Comparison of ENCODE assay signal across 8 cellular contexts in genomic region chr6:7542065-7542877, GRCh38. TPM values are rescaled to one million over a fixed set of nuclear protein-coding genes. Genes with fewer than 3 reads are reported as not detected.
DNase-seq lines count a peak whose midpoint lies in the region; ATAC-seq and TF ChIP-seq lines count a peak whose summit lies in the region.

No MANE protein-coding gene starts in this region.

- intact Hi-C loops in MCF 10A (cut with micrococcal nuclease): loop anchor here (1.0 to 5.0 kb wide), 5 partner anchors 37 to 230 kb away; partner anchors contain the start of gene SSR1
- intact Hi-C loops in left colon (cut with DNase I, micrococcal nuclease): no loop called here
- intact Hi-C loops in stomach (cut with DNase I; ENCODE audit: low total_unique reads): no loop called here

- no peak for TF ChIP-seq CTCF in MCF 10A (IDR thresholded peaks at IDR 0.05; ENCODE audit: unreplicated experiment)
- no peak for TF ChIP-seq CTCF in stomach (IDR thresholded peaks at IDR 0.05)

- H3K36me3 ChIP-seq in Karpas-422 (ENCODE audit: insufficient read depth, low read length) (no peaks in the 10 kb centered on the region), stomach (no peaks in the 10 kb centered on the region)

- 0 to 2% (median 1%) methylated on average over 36 to 80 of the region's 80 CpGs for WGBS in stomach, 5 donors

- no peak overlapping the region for H3K4me2 ChIP-seq in Karpas-422 (ENCODE audit: low read depth, low read length, poor library complexity, severe bottlenecking)

- peak; percentile 32 for DNase-seq in ELR (ENCODE audit: low read depth)
- DNase-seq in Karpas-422: peak; percentile 7
- DNase-seq in MCF 10A (ENCODE audit: unreplicated experiment): peak; percentile 49
- DNase-seq in left colon: peak in 1 of 2 donors; percentile 58
- DNase-seq in stomach: peak; percentile 49

- no peaks in the 10 kb centered on the region for H3K9me2 ChIP-seq in Karpas-422 (replicated peaks; ENCODE audit: insufficient read depth, low read length)

- H3K4me1 ChIP-seq in Karpas-422 (ENCODE audit: low read length): no peaks in the 10 kb centered on the region
- peaks cover 20 to 55% (median 32%) of the 10 kb centered on the region in 4 donors for H3K4me1 ChIP-seq in stomach

- peaks cover 46% of the 10 kb centered on the region for H3K36me3 Mint-ChIP-seq in MCF 10A (ENCODE audit: insufficient read depth, unreplicated experiment)

- TF ChIP-seq POLR2A in stomach (IDR thresholded peaks at IDR 0.05): no peak

- H3K27me3 ChIP-seq in Karpas-422 (ENCODE audit: low read length) (no peaks in the 10 kb centered on the region), stomach (peaks cover 11 to 79% (median 22%) of the 10 kb centered on the region in 3 donors)

- POLR2A ChIA-PET in MCF 10A (lab: Yijun Ruan, JAX): interaction anchor here (0.6 to 29.8 kb wide), 39 partner anchors 9 to 829 kb away, joined by 3 to 872 read pairs (median 6); partner anchors contain the start of genes CAGE1, RIOK1 and SNRNP48

- H2AFZ ChIP-seq in Karpas-422 (ENCODE audit: low read length): no peak overlapping the region

- no peaks in the 10 kb centered on the region for H3K27me3 Mint-ChIP-seq in MCF 10A (ENCODE audit: insufficient read depth, unreplicated experiment)

- no peak overlapping the region for H3K9ac ChIP-seq in Karpas-422 (ENCODE audit: low read length)

- peak overlapping the region; percentile 98 for H3K4me3 Mint-ChIP-seq in MCF 10A (ENCODE audit: unreplicated experiment)

- H3K4me3 ChIP-seq in Karpas-422 (ENCODE audit: low read length) (no peak overlapping the region), stomach (peak overlapping the region; percentile 59 to 81 (median 61))

- H3K79me2 ChIP-seq in Karpas-422 (ENCODE audit: low read length): no peaks in the 10 kb centered on the region

- no peaks in the 10 kb centered on the region for H4K20me1 ChIP-seq in Karpas-422 (ENCODE audit: insufficient read depth, low read depth, low read length)

- H3K4me1 Mint-ChIP-seq in MCF 10A (ENCODE audit: insufficient read depth, unreplicated experiment): peaks cover 19% of the 10 kb centered on the region

- H3K9me3 ChIP-seq in Karpas-422 (ENCODE audit: low read length) (no peaks in the 10 kb centered on the region), stomach (no peaks in the 10 kb centered on the region)

- no peak for TF ChIP-seq EP300 in stomach (IDR thresholded peaks at IDR 0.05)

- H3K27ac ChIP-seq in Karpas-422 (ENCODE audit: low read length) (no peak overlapping the region), stomach (peak overlapping the region; percentile 81 to 95 (median 89))

- peak overlapping the region; percentile 97 for H3K27ac Mint-ChIP-seq in MCF 10A (ENCODE audit: low read depth, unreplicated experiment)

- H3K9me3 Mint-ChIP-seq in MCF 10A (ENCODE audit: unreplicated experiment): no peaks in the 10 kb centered on the region

- CTCF ChIA-PET in MCF 10A (lab: Yijun Ruan, JAX): interaction anchor here (0.6 to 1.3 kb wide), 2 partner anchors 37 to 75 kb away, joined by 3 read pairs; no protein-coding TSS in a partner anchor

- ATAC-seq in left colon (peak; percentile 34), GM21447 (IDR thresholded peaks at IDR 0.05; ENCODE audit: unreplicated experiment) (no peak), GM18519 (IDR thresholded peaks at IDR 0.05; ENCODE audit: low FRiP score, unreplicated experiment) (no peak), GM18498 (IDR thresholded peaks at IDR 0.05; ENCODE audit: unreplicated experiment) (no peak)

- TSS peak; percentile 21 for BruUV-seq in MCF 10A (replicated peaks; lab: Mats Ljungman, UMichigan)

RNA-seq across cellular contexts. Expression of gene DSP, which starts 0.8 kb away (rescaled TPM):
- total RNA-seq in Karpas-422 (2014; rRNA removed; shearing (Covaris generic); ENCODE audit: low replicate concordance): 0.04 TPM in 1 of 2 replicates, not detected in the other
- total RNA-seq in MCF 10A (2022): 163 and 227 TPM in 2 replicates
- 100 to 1,000 TPM; 213 to 249 TPM for total RNA-seq in left colon
- 100 to 1,000 TPM in 4 of 5 donors, 10 to 100 TPM in 1; 58.9 to 125 (median 121) TPM for total RNA-seq in stomach
- 10 to 100 TPM; 12.0 to 53.9 (median 15.6) TPM for polyA plus RNA-seq in stomach

RNA-seq across cellular contexts. Expression of gene SNRNP48, which starts 47.7 kb away (rescaled TPM):
- 8.3 and 13.7 TPM in 2 replicates for total RNA-seq in Karpas-422 (2014; rRNA removed; shearing (Covaris generic); ENCODE audit: low replicate concordance)
- total RNA-seq in MCF 10A (2022): 10.2 and 11.2 TPM in 2 replicates
- 10 to 100 TPM; 11.1 to 11.6 TPM for total RNA-seq in left colon
- 100 to 1,000 TPM in 1 of 5 donors, 10 to 100 TPM in 4; 12.6 to 138 (median 16.8) TPM for total RNA-seq in stomach
- 1 to 10 TPM; 5.1 to 7.9 (median 5.9) TPM for polyA plus RNA-seq in stomach

Comparison
In these comparisons a context has a peak if more than half of its experiments do, and no peak if none do; other contexts are left out.
1. RNA of gene DSP, which starts 0.8 kb away (total RNA-seq): 213 to 249 TPM in left colon, 163 to 227 TPM in MCF 10A and 58.9 to 125 TPM in stomach; 0.04 TPM in Karpas-422; every median in the first group is over 10 times any median in the second.